ENCODE assay signal across 2 cellular contexts in the genomic region with DNA sequence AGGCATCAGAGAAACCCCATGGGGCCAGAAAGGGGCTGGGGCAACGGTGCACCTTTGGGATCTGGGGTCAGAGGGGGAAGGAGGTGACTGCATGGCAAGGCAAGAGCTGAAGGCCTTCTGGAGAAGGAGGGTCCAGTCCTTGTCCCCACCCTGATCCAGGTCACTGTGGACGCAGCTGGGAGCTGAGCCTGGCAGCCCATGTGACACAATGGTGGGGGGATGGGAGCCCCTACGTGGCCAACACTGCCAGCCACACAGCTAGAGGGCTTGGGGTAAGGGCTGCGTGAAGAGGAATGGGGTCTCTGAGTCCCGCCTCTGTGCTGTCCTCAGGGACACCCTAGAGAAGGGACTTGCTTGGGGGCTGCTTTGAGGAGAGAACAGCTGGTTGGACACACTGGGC. TPM values are rescaled to one million over a fixed set of nuclear protein-coding genes. Genes with fewer than 3 reads are reported as not detected.
"Had no signal": no experiment of that assay in that cellular context is flagged by ENCODE, and none has a peak within 500 bp of the region (broad histone marks: within the 10 kb centered on the region; RNA-seq: fewer than 3 reads in every experiment).

No MANE protein-coding gene starts in this region.

RNA-seq across cellular contexts. Expression of gene SPDYE2, which starts 30.7 kb away (rescaled TPM):
- total RNA-seq: G401, GM12878 had no signal

RNA-seq across cellular contexts. Expression of gene UPK3BL2, which starts 38.2 kb away (rescaled TPM):
- total RNA-seq: G401 had no signal
